8 cellular contexts compared by ENCODE assay signal in genomic region chr3:186109897-186110803, GRCh38. TPM values are rescaled to one million over a fixed set of nuclear protein-coding genes. Genes with fewer than 3 reads are reported as not detected.
DNase-seq lines count a peak whose midpoint lies in the region; ATAC-seq and TF ChIP-seq lines count a peak whose summit lies in the region.

No MANE protein-coding gene starts in this region.

- H3K4me3 Mint-ChIP-seq in T-cell, result peak overlapping the region; percentile 84 to 91 (median 89)
- peak overlapping the region; percentile 93 for H3K4me3 Mint-ChIP-seq in neural crest cell

- H3K27me3 Mint-ChIP-seq in T-cell, result peaks cover 71 to 79% of the 10 kb centered on the region in 2 donors
- H3K27me3 Mint-ChIP-seq in neural crest cell (ENCODE audit: low read depth), result peaks cover 20% of the 10 kb centered on the region

- peaks cover 37 to 42% (median 37%) of the 10 kb centered on the region in 3 donors for H3K4me1 Mint-ChIP-seq in T-cell
- peaks cover 66% of the 10 kb centered on the region for H3K4me1 Mint-ChIP-seq in neural crest cell

- H3K4me1 ChIP-seq in esophagus (ENCODE audit: control insufficient read depth in 2 of 2, insufficient read depth in 2 of 2, low read length in 1 of 2), result peaks cover 3 to 4% of the 10 kb centered on the region in 2 donors

- peak; percentile 27 for DNase-seq in activated T-cell treated with anti-CD3 and anti-CD28 coated beads, Interleukin-2, amount 50 U/mL, for 1 hour
- no peak for DNase-seq in activated T-cell treated with anti-CD3 and anti-CD28 coated beads for 4 hours
- DNase-seq in T-cell, result peak in 2 of 34 experiments; percentile 1 to 2
- peak; percentile 20 for DNase-seq in neural crest cell (ENCODE audit: low read depth, low spot score)
- no peak for DNase-seq in NCI-H1436 treated with DMSO at 0.1 percent for 48 hours (lab: John Stamatoyannopoulos, UW)

- H3K9me3 ChIP-seq in esophagus (ENCODE audit: control insufficient read depth in 2 of 2, insufficient read depth in 1 of 2, low read depth in 1 of 2, low read length in 1 of 2), result no peaks in the 10 kb centered on the region

- H3K27ac ChIP-seq in esophagus (ENCODE audit: low read depth in 2 of 2, low read length in 1 of 2), result peak overlapping the region; percentile 15 to 40

- H3K36me3 Mint-ChIP-seq in T-cell (no peaks in the 10 kb centered on the region), neural crest cell (ENCODE audit: low read depth) (no peaks in the 10 kb centered on the region)

- no peak for TF ChIP-seq CTCF in neural crest cell (conservative IDR thresholded peaks at IDR 0.05)

- no peaks in the 10 kb centered on the region for H3K36me3 ChIP-seq in esophagus (ENCODE audit: control insufficient read depth in 2 of 2, insufficient read depth in 2 of 2, low read length in 1 of 2)

- POLR2A ChIA-PET in T-cell (lab: Charles Lee), result no interaction called here

- no peak overlapping the region for H3K27ac Mint-ChIP-seq in T-cell
- H3K27ac Mint-ChIP-seq in neural crest cell (ENCODE audit: unreplicated experiment), result peak overlapping the region; percentile 99

- H3K27me3 ChIP-seq in esophagus (ENCODE audit: control insufficient read depth in 1 of 2, insufficient read depth in 2 of 2, low read length in 2 of 2), result peaks cover 0 to 4% of the 10 kb centered on the region in 2 donors

- H3K4me3 ChIP-seq in esophagus (ENCODE audit: low read depth in 1 of 2, low read length in 2 of 2), result peak overlapping the region; percentile 17 to 39

- no peaks in the 10 kb centered on the region for H3K9me3 Mint-ChIP-seq in T-cell
- H3K9me3 Mint-ChIP-seq in neural crest cell, result no peaks in the 10 kb centered on the region

- ATAC-seq in T-cell (replicated peaks in 1 of 4), result no peak
- ATAC-seq in GM19324 (IDR thresholded peaks at IDR 0.05; ENCODE audit: low FRiP score, unreplicated experiment), result no peak
- ATAC-seq in HG02588 (IDR thresholded peaks at IDR 0.05; ENCODE audit: unreplicated experiment), result no peak

- 9 to 11% methylated on average over 35 of the region's 35 CpGs for WGBS in esophagus, 2 donors

- CTCF ChIA-PET in T-cell (lab: Charles Lee), result interaction anchor here in 1 of 2 donors (1.6 kb wide), 1 partner anchor 460 kb away, joined by 5 read pairs; the partner anchor contains the start of gene DNAJB11

RNA-seq across cellular contexts. Expression of gene ETV5, which starts 1.3 kb away (rescaled TPM):
- under 1 TPM in 4 of 5 donors, not detected in 1; 0.32 to 0.93 (median 0.36) TPM for total RNA-seq in T-cell
- 1 to 10 TPM; 1.0 to 2.0 TPM for polyA plus RNA-seq in esophagus
- total RNA-seq in neural crest cell, result 61.0 and 63.4 TPM in 2 replicates

Comparison
In these comparisons a context has a peak if more than half of its experiments do, and no peak if none do; other contexts are left out.
1. DNase-seq: peak in activated T-cell treated with anti-CD3 and anti-CD28 coated beads, Interleukin-2, amount 50 U/mL, for 1 hour (single experiment) and neural crest cell (single experiment); none in activated T-cell treated with anti-CD3 and anti-CD28 coated beads for 4 hours (single experiment) and NCI-H1436 treated with DMSO at 0.1 percent for 48 hours (single experiment).
2. RNA of gene ETV5, which starts 1.3 kb away (total RNA-seq): 61.0 to 63.4 TPM in neural crest cell; 0.32 to 0.93 TPM in T-cell; every median in the first group is over 10 times any median in the second.